In the genomic region with DNA sequence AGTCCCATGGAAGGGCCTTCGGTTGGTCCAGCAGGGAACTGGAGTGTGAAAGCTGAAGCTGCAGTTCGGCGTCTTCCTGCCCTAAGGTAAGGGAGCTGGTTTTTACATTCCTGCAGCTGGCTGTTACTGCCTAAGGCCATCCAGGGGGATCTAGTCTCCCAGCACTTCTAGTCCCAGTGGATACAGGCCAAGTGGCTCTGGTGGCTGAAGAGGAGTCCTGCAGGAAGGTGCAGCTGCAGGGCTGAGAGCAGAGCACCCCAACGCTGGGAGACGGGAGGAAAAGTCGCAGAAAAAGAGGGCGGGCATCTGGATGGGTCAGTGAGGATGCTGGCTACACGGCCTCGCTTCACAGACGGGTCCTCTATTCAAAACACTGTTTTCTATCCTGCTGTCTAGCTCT, we compare ENCODE assay signal across 30 cellular contexts.
DNase-seq lines count a peak whose midpoint lies in the region; ATAC-seq and TF ChIP-seq lines count a peak whose summit lies in the region.
"Had no signal": no experiment of that assay in that cellular context is flagged by ENCODE, and none has a peak within 500 bp of the region (broad histone marks: within the 10 kb centered on the region; RNA-seq: fewer than 3 reads in every experiment).

No MANE protein-coding gene starts in this region.

- H2AFZ ChIP-seq in GM23338, result peak overlapping the region; percentile 74
- H2AFZ ChIP-seq in PC-9, result no peak overlapping the region
- no peak overlapping the region for H2AFZ ChIP-seq in trophoblast cell (ENCODE audit: insufficient read depth, low read length, poor library complexity)

- no peaks in the 10 kb centered on the region for H3K27me3 ChIP-seq in GM23338 (ENCODE audit: insufficient read depth)
- no peaks in the 10 kb centered on the region for H3K27me3 ChIP-seq in PC-9 (ENCODE audit: insufficient read depth, low read depth)
- H3K27me3 ChIP-seq in trophoblast cell (ENCODE audit: insufficient read depth, low read length), result no peaks in the 10 kb centered on the region
- H3K27me3 ChIP-seq: dorsolateral prefrontal cortex, heart right ventricle, right lobe of liver, transverse colon had no signal

- no peaks in the 10 kb centered on the region for H3K79me2 ChIP-seq in GM23338 (replicated peaks; ENCODE audit: insufficient read depth)
- H3K79me2 ChIP-seq in PC-9 (ENCODE audit: low read depth), result no peaks in the 10 kb centered on the region
- H3K79me2 ChIP-seq in trophoblast cell (ENCODE audit: control insufficient read depth, insufficient read depth, low read length, poor library complexity), result no peaks in the 10 kb centered on the region

- H3K4ac ChIP-seq in trophoblast cell (ENCODE audit: low read depth, low read length), result no peak overlapping the region

- peak overlapping the region; percentile 54 for H2BK12ac ChIP-seq in trophoblast cell (ENCODE audit: low read length)

- peak; percentile 73 for DNase-seq in GM23338 (ENCODE audit: low spot score)
- peak; percentile 49 to 76 for DNase-seq in PC-9
- peak; percentile 56 for DNase-seq in iPS DF 19.7 (ENCODE audit: low read depth, low spot score)
- peak; percentile 88 to 92 for DNase-seq in trophoblast cell
- DNase-seq in D341Med (ENCODE audit: low spot score), result no peak
- no peak for DNase-seq in GF-D8 (lab: John Stamatoyannopoulos, UW)
- no peak for DNase-seq in activated CD4-positive, CD25-positive, alpha-beta regulatory T cell treated with anti-CD3 and anti-CD28 coated beads, Interleukin-2, amount 50 U/mL, for 72 hours
- DNase-seq: ACHN; activated CD4-positive, alpha-beta memory T cell treated with anti-CD3 and anti-CD28 coated beads, Interleukin-2, amount 10 ng/mL, durations not matched to agents 7 days and 5 days; activated CD8-positive, alpha-beta memory T cell treated with anti-CD3 and anti-CD28 coated beads, Interleukin-2, amount 50 U/mL, for 4 hours; activated naive CD4-positive, alpha-beta T cell treated with Interleukin-2 at 50 U/mL for 16 hours; CD8-positive, alpha-beta memory T cell; DMS153; heart right ventricle; NCI-H1092 treated with DMSO at 0.1 percent for 48 hours; NCI-H1694 treated with DMSO at 0.1 percent for 48 hours; NCI-H82; right lobe of liver; SK-N-SH; stimulated activated CD4-positive, alpha-beta T cell treated with anti-CD3 and anti-CD28 coated beads, Interleukin-4, amount 100 ng/mL, for 1 hour; transverse colon had no signal

- H2AK5ac ChIP-seq in trophoblast cell (ENCODE audit: low read length), result no peak overlapping the region

- no peak overlapping the region for H4K12ac ChIP-seq in trophoblast cell (ENCODE audit: low read depth, low read length)

- TF ChIP-seq CTCF in GM23338 (conservative IDR thresholded peaks at IDR 0.05; ENCODE audit: low read depth in 2 of 2) (0 out of 4 replicates have a peak, but pooled peaks have one; percentile 6 to 14), PC-9 (conservative IDR thresholded peaks at IDR 0.05) (no peak)

- no peak overlapping the region for H3K4me3 Mint-ChIP-seq in GM23338
- H3K4me3 Mint-ChIP-seq: activated CD4-positive, alpha-beta memory T cell treated with anti-CD3 and anti-CD28 coated beads, Interleukin-2, amount 10 ng/mL, durations not matched to agents 7 days and 5 days; activated T-helper 1 cell treated with anti-CD3 and anti-CD28 coated beads, Interleukin-12 subunit alpha, Interleukin-12 subunit beta, Interleukin-2, Interleukin-4 antibody, amounts not matched to agents 30 ng/mL and 10 ng/mL and 1 ng/mL, durations not matched to agents 14 hours and 24 hours and 36 hours; B cell; CD8-positive, alpha-beta memory T cell; central memory CD8-positive, alpha-beta T cell; IgD-negative memory B cell had no signal

- H2BK120ac ChIP-seq in trophoblast cell (ENCODE audit: insufficient read depth, low read length, poor library complexity), result peak overlapping the region; percentile 49

- H3K9me3 Mint-ChIP-seq in GM23338, result no peaks in the 10 kb centered on the region; the same call in 2 of the 3 replicates
- H3K9me3 Mint-ChIP-seq: activated CD4-positive, alpha-beta memory T cell treated with anti-CD3 and anti-CD28 coated beads, Interleukin-2, amount 10 ng/mL, durations not matched to agents 7 days and 5 days; CD8-positive, alpha-beta memory T cell; central memory CD8-positive, alpha-beta T cell had no signal

- CTCF ChIA-PET in PC-9 (lab: Charles Lee), result no interaction called here

- peaks cover 5% of the 10 kb centered on the region for H3K79me1 ChIP-seq in trophoblast cell (ENCODE audit: low read length)

- H3K4me3 ChIP-seq in GM23338 (no peak overlapping the region), PC-9 (no peak overlapping the region), trophoblast cell (ENCODE audit: low read depth, low read length) (no peak overlapping the region)
- H3K4me3 ChIP-seq: dorsolateral prefrontal cortex, heart right ventricle, prostate gland, right lobe of liver, transverse colon had no signal

- H3K27me3 Mint-ChIP-seq in GM23338 (ENCODE audit: insufficient read depth, low read depth, poor library complexity), result peaks cover 1% of the 10 kb centered on the region
- H3K27me3 Mint-ChIP-seq: activated CD4-positive, alpha-beta memory T cell treated with anti-CD3 and anti-CD28 coated beads, Interleukin-2, amount 10 ng/mL, durations not matched to agents 7 days and 5 days; B cell; central memory CD8-positive, alpha-beta T cell had no signal

- H3K4me1 ChIP-seq in GM23338 (ENCODE audit: insufficient read depth), result peaks cover 11% of the 10 kb centered on the region; the same call in 1 of the 2 replicates
- no peaks in the 10 kb centered on the region for H3K4me1 ChIP-seq in PC-9 (replicated peaks; ENCODE audit: insufficient read depth)
- peaks cover 13 to 31% of the 10 kb centered on the region in 2 experiments for H3K4me1 ChIP-seq in trophoblast cell (ENCODE audit: control insufficient read depth in 1 of 2, insufficient read depth in 2 of 2, low read length in 2 of 2)
- H3K4me1 ChIP-seq: prostate gland, transverse colon had no signal

- POLR2A ChIA-PET in PC-9 (lab: Charles Lee; ENCODE audit: unreplicated experiment), result interaction anchor here (0.9 kb wide), 1 partner anchor 137 kb away, joined by 3 read pairs; no protein-coding TSS in a partner anchor

- no peak overlapping the region for H3K9ac ChIP-seq in trophoblast cell (ENCODE audit: low read length)
- H3K9ac ChIP-seq: SK-N-SH had no signal

- H3K9me3 ChIP-seq in PC-9 (ENCODE audit: insufficient read depth, low read depth), result no peaks in the 10 kb centered on the region
- peaks cover 1% of the 10 kb centered on the region for H3K9me3 ChIP-seq in trophoblast cell (ENCODE audit: insufficient read depth, low read depth, low read length)
- H3K9me3 ChIP-seq: heart right ventricle, prostate gland, right lobe of liver, SK-N-SH, transverse colon had no signal

- H3K27ac ChIP-seq in GM23338 (ENCODE audit: low read depth) (no peak overlapping the region), PC-9 (no peak overlapping the region), trophoblast cell (ENCODE audit: low read depth, low read length) (peak overlapping the region; percentile 71)
- H3K27ac ChIP-seq: dorsolateral prefrontal cortex, heart right ventricle, prostate gland, right lobe of liver, RWPE1, transverse colon had no signal

- no peak overlapping the region for H3K14ac ChIP-seq in trophoblast cell (ENCODE audit: low read length)

- H3K23ac ChIP-seq in trophoblast cell (ENCODE audit: low read length), result no peak overlapping the region

- ATAC-seq in GM23338, result peak; percentile 99
- ATAC-seq in GM19455 (IDR thresholded peaks at IDR 0.05; ENCODE audit: unreplicated experiment), result no peak
- ATAC-seq: activated CD4-positive, CD25-positive, alpha-beta regulatory T cell treated with anti-CD3 and anti-CD28 coated beads, Interleukin-2, amount 50 U/mL, for 24 hours; heart right ventricle had no signal

- no peak overlapping the region for H3K27ac Mint-ChIP-seq in GM23338
- H3K27ac Mint-ChIP-seq: activated CD4-positive, alpha-beta memory T cell treated with anti-CD3 and anti-CD28 coated beads, Interleukin-2, amount 10 ng/mL, durations not matched to agents 7 days and 5 days; activated T-helper 1 cell treated with anti-CD3 and anti-CD28 coated beads, Interleukin-12 subunit alpha, Interleukin-12 subunit beta, Interleukin-2, Interleukin-4 antibody, amounts not matched to agents 30 ng/mL and 10 ng/mL and 1 ng/mL, durations not matched to agents 14 hours and 24 hours and 36 hours; B cell; CD8-positive, alpha-beta memory T cell; IgD-negative memory B cell had no signal

- 0 out of 2 replicates have a peak, but pooled peaks cover 3% of the 10 kb centered on the region for H3F3A ChIP-seq in GM23338 (replicated peaks; ENCODE audit: low read depth)
- H3F3A ChIP-seq in PC-9 (ENCODE audit: insufficient read depth, low read depth), result no peaks in the 10 kb centered on the region

- WGBS in trophoblast cell (ENCODE audit: extremely low coverage, insufficient coverage, insufficient read length), result no CpG with 5 or more reads among the region's 10 CpGs

- intact Hi-C loops in PC-9 (cut with micrococcal nuclease; ENCODE audit: unreplicated experiment), result no loop called here

- BruUV-seq in PC-9 (replicated peaks; lab: Mats Ljungman, UMichigan), result no TSS peak

- peaks cover 16% of the 10 kb centered on the region for H3K4me1 Mint-ChIP-seq in GM23338
- H3K4me1 Mint-ChIP-seq: activated CD4-positive, alpha-beta memory T cell treated with anti-CD3 and anti-CD28 coated beads, Interleukin-2, amount 10 ng/mL, durations not matched to agents 7 days and 5 days; B cell; CD8-positive, alpha-beta memory T cell; central memory CD8-positive, alpha-beta T cell; IgD-negative memory B cell had no signal

- no peaks in the 10 kb centered on the region for H3K36me3 Mint-ChIP-seq in GM23338 (ENCODE audit: low read depth)
- H3K36me3 Mint-ChIP-seq: CD8-positive, alpha-beta memory T cell; IgD-negative memory B cell had no signal

- peak overlapping the region; percentile 33 for H4K91ac ChIP-seq in trophoblast cell (ENCODE audit: low read depth, low read length)

- H3K18ac ChIP-seq in trophoblast cell (ENCODE audit: low read length), result no peak overlapping the region

- H3K9me2 ChIP-seq in GM23338 (ENCODE audit: insufficient read depth) (peaks cover 6% of the 10 kb centered on the region; the same call in 1 of the 2 replicates), PC-9 (ENCODE audit: insufficient read depth) (no peaks in the 10 kb centered on the region)
- H3K9me2 ChIP-seq: SK-N-SH had no signal

- H3K36me3 ChIP-seq in GM23338 (ENCODE audit: insufficient read depth), result no peaks in the 10 kb centered on the region
- H3K36me3 ChIP-seq in PC-9 (ENCODE audit: low read depth), result no peaks in the 10 kb centered on the region
- H3K36me3 ChIP-seq in trophoblast cell (ENCODE audit: control insufficient read depth in 1 of 2, insufficient read depth in 2 of 2, low read length in 2 of 2), result no peaks in the 10 kb centered on the region
- H3K36me3 ChIP-seq: heart right ventricle, prostate gland, right lobe of liver, transverse colon had no signal

- peak overlapping the region; percentile 40 for H4K8ac ChIP-seq in trophoblast cell (ENCODE audit: low read depth, low read length)

- peak overlapping the region; percentile 49 for H2BK5ac ChIP-seq in trophoblast cell (ENCODE audit: low read depth, low read length, poor library complexity)

- H3K4me2 ChIP-seq in GM23338 (no peak overlapping the region), PC-9 (no peak overlapping the region), trophoblast cell (ENCODE audit: low read length) (no peak overlapping the region)
- H3K4me2 ChIP-seq: SK-N-SH had no signal

- H4K20me1 ChIP-seq in GM23338 (replicated peaks; ENCODE audit: insufficient read depth), result no peaks in the 10 kb centered on the region
- H4K20me1 ChIP-seq in PC-9 (ENCODE audit: insufficient read depth), result no peaks in the 10 kb centered on the region

Comparison
In these comparisons a context has a peak if more than half of its experiments do, and no peak if none do; other contexts are left out.
1. DNase-seq: peak in GM23338 (single experiment), PC-9 (2 of 2), iPS DF 19.7 (single experiment) and trophoblast cell (2 of 2); none in D341Med (single experiment), GF-D8 (single experiment) and activated CD4-positive, CD25-positive, alpha-beta regulatory T cell treated with anti-CD3 and anti-CD28 coated beads, Interleukin-2, amount 50 U/mL, for 72 hours (single experiment).